ENCODE assay signal across 22 cellular contexts in the genomic region with DNA sequence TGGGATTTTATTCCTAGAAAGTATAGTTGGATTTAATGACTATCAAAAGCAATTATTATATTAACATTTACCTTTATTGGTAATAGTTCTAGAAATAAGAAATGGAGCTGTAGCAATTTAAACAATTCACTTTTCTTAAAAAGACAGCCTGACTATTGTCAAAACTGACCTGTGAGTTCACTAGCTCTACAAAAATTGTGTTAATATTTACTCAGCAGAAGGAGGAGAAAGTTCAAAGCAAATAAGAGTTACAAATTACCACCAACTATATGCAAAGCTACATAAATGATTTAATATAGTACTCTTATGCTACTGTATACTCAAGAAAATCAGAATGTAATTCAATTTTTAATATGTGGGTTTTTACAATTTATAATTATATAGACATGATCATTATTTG.
"Had no signal": no experiment of that assay in that cellular context is flagged by ENCODE, and none has a peak within 500 bp of the region (broad histone marks: within the 10 kb centered on the region; RNA-seq: fewer than 3 reads in every experiment).

No MANE protein-coding gene starts in this region.

- H3K36me3 ChIP-seq: esophagus squamous epithelium, gastroesophageal sphincter, ovary, spleen, stomach, thoracic aorta, transverse colon had no signal

- H3K36me3 Mint-ChIP-seq: naive thymus-derived CD4-positive, alpha-beta T cell had no signal

- H3K4me1 Mint-ChIP-seq: naive thymus-derived CD4-positive, alpha-beta T cell had no signal

- H3K27me3 Mint-ChIP-seq: dendritic cell treated with granulocyte-macrophage colony-stimulating factor and Interleukin-4, amounts not matched to agents 40 ng/mL and 50 ng/mL, for 4 days; effector memory CD8-positive, alpha-beta T cell; naive thymus-derived CD4-positive, alpha-beta T cell had no signal

- H3K27ac Mint-ChIP-seq: dendritic cell treated with granulocyte-macrophage colony-stimulating factor and Interleukin-4, amounts not matched to agents 40 ng/mL and 50 ng/mL, for 4 days; effector memory CD8-positive, alpha-beta T cell; naive thymus-derived CD4-positive, alpha-beta T cell had no signal

- H3K27ac ChIP-seq: epithelial cell of prostate, esophagus squamous epithelium, gastroesophageal sphincter, ovary, psoas muscle, spleen, stomach, thoracic aorta, transverse colon had no signal

- H3K4me3 ChIP-seq: esophagus squamous epithelium, gastroesophageal sphincter, ovary, psoas muscle, spleen, stomach, thoracic aorta, transverse colon had no signal

- H3K9me3 ChIP-seq: esophagus squamous epithelium, gastroesophageal sphincter, ovary, psoas muscle, thoracic aorta, transverse colon had no signal

- DNase-seq: cerebellar nuclear complex; effector memory CD8-positive, alpha-beta T cell; esophagus squamous epithelium; foreskin fibroblast; left colon; mammary epithelial cell; naive thymus-derived CD4-positive, alpha-beta T cell; ovary; psoas muscle; retina; spleen; stimulated activated CD4-positive, alpha-beta T cell treated with anti-CD3 and anti-CD28 coated beads, Interleukin-15, amount 100 ng/mL, for 24 hours; stimulated activated CD4-positive, alpha-beta T cell treated with anti-CD3 and anti-CD28 coated beads, Interleukin-2, amount 100 ng/mL, for 24 hours; stimulated activated CD4-positive, alpha-beta T cell treated with anti-CD3 and anti-CD28 coated beads, Interleukin-4, amount 100 ng/mL, for 4 hours; stimulated activated naive CD4-positive, alpha-beta T cell; stomach; substantia nigra; transverse colon had no signal

- H3K9me3 Mint-ChIP-seq: dendritic cell treated with granulocyte-macrophage colony-stimulating factor and Interleukin-4, amounts not matched to agents 40 ng/mL and 50 ng/mL, for 4 days had no signal

- H3K27me3 ChIP-seq: esophagus squamous epithelium, gastroesophageal sphincter, ovary, spleen, stomach, transverse colon had no signal

- H3K4me1 ChIP-seq: esophagus squamous epithelium, gastroesophageal sphincter, psoas muscle, spleen, transverse colon had no signal

- H3K4me3 Mint-ChIP-seq: dendritic cell treated with granulocyte-macrophage colony-stimulating factor and Interleukin-4, amounts not matched to agents 40 ng/mL and 50 ng/mL, for 4 days; effector memory CD8-positive, alpha-beta T cell; naive thymus-derived CD4-positive, alpha-beta T cell had no signal
